Comparison of ENCODE assay signal across 16 cellular contexts in genomic region chr1:198643827-198644226, GRCh38. TPM values are rescaled to one million over a fixed set of nuclear protein-coding genes. Genes with fewer than 3 reads are reported as not detected.
A peak's percentile ranks its signal among the peaks of the same experiment; 100 is the strongest.
DNase-seq lines count a peak whose midpoint lies in the region; ATAC-seq and TF ChIP-seq lines count a peak whose summit lies in the region.
"Had no signal": no experiment of that assay in that cellular context is flagged by ENCODE, and none has a peak within 500 bp of the region (broad histone marks: within the 10 kb centered on the region; RNA-seq: fewer than 3 reads in every experiment).

No MANE protein-coding gene starts in this region.

- peaks cover 80% of the 10 kb centered on the region for H3K36me3 ChIP-seq in OCI-LY7 (ENCODE audit: insufficient read depth, low read length)
- peaks cover 3% of the 10 kb centered on the region for H3K36me3 ChIP-seq in effector memory CD4-positive, alpha-beta T cell (ENCODE audit: control insufficient read depth, insufficient read depth, low read length)
- H3K36me3 ChIP-seq: colonic mucosa, gastroesophageal sphincter, suprapubic skin had no signal

- peak; percentile 51 for ATAC-seq in stimulated activated naive CD8-positive, alpha-beta T cell treated with anti-CD3 and anti-CD28 coated beads, Interleukin-15, amount 100 ng/mL, for 72 hours
- ATAC-seq: gastroesophageal sphincter had no signal

- H3K27me3 Mint-ChIP-seq in activated naive CD4-positive, alpha-beta T cell treated with anti-CD3 and anti-CD28 coated beads for 36 hours (ENCODE audit: low read depth) = no peaks in the 10 kb centered on the region
- no peaks in the 10 kb centered on the region for H3K27me3 Mint-ChIP-seq in stimulated activated naive CD8-positive, alpha-beta T cell treated with anti-CD3 and anti-CD28 coated beads, Interleukin-15, amount 100 ng/mL, for 72 hours

- H4K20me1 ChIP-seq in OCI-LY7 (ENCODE audit: insufficient read depth, low read length) = no peaks in the 10 kb centered on the region

- peaks cover 79% of the 10 kb centered on the region for H3K36me3 Mint-ChIP-seq in activated naive CD4-positive, alpha-beta T cell treated with anti-CD3 and anti-CD28 coated beads for 36 hours (ENCODE audit: low read depth)

- peaks cover 36% of the 10 kb centered on the region for H3K9me3 ChIP-seq in OCI-LY7 (ENCODE audit: low read length)
- H3K9me3 ChIP-seq in effector memory CD4-positive, alpha-beta T cell (ENCODE audit: control insufficient read depth, low read length) = no peaks in the 10 kb centered on the region
- H3K9me3 ChIP-seq: colonic mucosa, gastroesophageal sphincter, suprapubic skin had no signal

- H3K9me3 Mint-ChIP-seq in activated naive CD4-positive, alpha-beta T cell treated with anti-CD3 and anti-CD28 coated beads for 36 hours = no peaks in the 10 kb centered on the region
- H3K9me3 Mint-ChIP-seq in stimulated activated naive CD8-positive, alpha-beta T cell treated with anti-CD3 and anti-CD28 coated beads, Interleukin-15, amount 100 ng/mL, for 72 hours = no peaks in the 10 kb centered on the region

- CTCF ChIA-PET in activated naive CD4-positive, alpha-beta T cell treated with anti-CD3 and anti-CD28 coated beads for 36 hours (lab: Charles Lee) = interaction anchor here (0.6 kb wide), 1 partner anchor 24 kb away, joined by 3 read pairs; no protein-coding TSS in a partner anchor
- CTCF ChIA-PET in OCI-LY7 (lab: Charles Lee; ENCODE audit: unreplicated experiment) = no interaction called here

- H3K9me2 ChIP-seq in OCI-LY7 (ENCODE audit: insufficient read depth, low read length) = no peaks in the 10 kb centered on the region

- intact Hi-C loops in activated naive CD4-positive, alpha-beta T cell treated with anti-CD3 and anti-CD28 coated beads for 36 hours (cut with micrococcal nuclease) = no loop called here
- intact Hi-C loops in OCI-LY7 (cut with micrococcal nuclease; ENCODE audit: unreplicated experiment) = no loop called here

- H3K4me1 ChIP-seq in OCI-LY7 (ENCODE audit: insufficient read depth, low read length, poor library complexity, severe bottlenecking) = peaks cover 65% of the 10 kb centered on the region
- peaks cover 10% of the 10 kb centered on the region for H3K4me1 ChIP-seq in effector memory CD4-positive, alpha-beta T cell (ENCODE audit: control insufficient read depth, insufficient read depth, low read length, poor library complexity, severe bottlenecking)
- H3K4me1 ChIP-seq: colonic mucosa, gastroesophageal sphincter, suprapubic skin had no signal

- POLR2A ChIA-PET in OCI-LY7 (lab: Charles Lee) = interaction anchor here (0.6 to 3.4 kb wide), 5 partner anchors 20 to 49 kb away, joined by 3 to 28 read pairs (median 4); no protein-coding TSS in a partner anchor

- H3K4me3 ChIP-seq in OCI-LY7 (ENCODE audit: low read depth, low read length, poor library complexity, severe bottlenecking) = peak overlapping the region; percentile 87
- peak overlapping the region; percentile 73 for H3K4me3 ChIP-seq in effector memory CD4-positive, alpha-beta T cell (ENCODE audit: insufficient read depth, low read depth, low read length, poor library complexity, severe bottlenecking)
- H3K4me3 ChIP-seq: colonic mucosa, gastroesophageal sphincter, lung, suprapubic skin had no signal

- peak overlapping the region; percentile 100 for H3K27ac Mint-ChIP-seq in activated naive CD4-positive, alpha-beta T cell treated with anti-CD3 and anti-CD28 coated beads for 36 hours
- H3K27ac Mint-ChIP-seq in stimulated activated naive CD8-positive, alpha-beta T cell treated with anti-CD3 and anti-CD28 coated beads, Interleukin-15, amount 100 ng/mL, for 72 hours = peak overlapping the region; percentile 99

- H3K27me3 ChIP-seq in effector memory CD4-positive, alpha-beta T cell (replicated peaks; ENCODE audit: control insufficient read depth, insufficient read depth, low read length, poor library complexity, severe bottlenecking) = no peaks in the 10 kb centered on the region
- H3K27me3 ChIP-seq: colonic mucosa, gastroesophageal sphincter, suprapubic skin had no signal

- no peak overlapping the region for H2AFZ ChIP-seq in OCI-LY7 (ENCODE audit: low read length)

- no peak for TF ChIP-seq CTCF in OCI-LY7 (conservative IDR thresholded peaks at IDR 0.05; ENCODE audit: low read length)

- H3K27ac ChIP-seq in OCI-LY7 (ENCODE audit: low read depth, low read length, poor library complexity, severe bottlenecking) = peak overlapping the region; percentile 96
- peak overlapping the region; percentile 89 for H3K27ac ChIP-seq in effector memory CD4-positive, alpha-beta T cell (ENCODE audit: insufficient read depth, low read length, poor library complexity, severe bottlenecking)
- H3K27ac ChIP-seq: colonic mucosa, gastroesophageal sphincter, suprapubic skin had no signal

- BruUV-seq in OCI-LY7 (replicated peaks; lab: Mats Ljungman, UMichigan) = no TSS peak

- H3K4me1 Mint-ChIP-seq in activated naive CD4-positive, alpha-beta T cell treated with anti-CD3 and anti-CD28 coated beads for 36 hours (ENCODE audit: low read depth) = peaks cover 40% of the 10 kb centered on the region
- H3K4me1 Mint-ChIP-seq in stimulated activated naive CD8-positive, alpha-beta T cell treated with anti-CD3 and anti-CD28 coated beads, Interleukin-15, amount 100 ng/mL, for 72 hours = peaks cover 29% of the 10 kb centered on the region

- H3K4me3 Mint-ChIP-seq in activated naive CD4-positive, alpha-beta T cell treated with anti-CD3 and anti-CD28 coated beads for 36 hours = peak overlapping the region; percentile 92
- H3K4me3 Mint-ChIP-seq in stimulated activated naive CD8-positive, alpha-beta T cell treated with anti-CD3 and anti-CD28 coated beads, Interleukin-15, amount 100 ng/mL, for 72 hours = peak overlapping the region; percentile 90 to 94

- DNase-seq in activated naive CD4-positive, alpha-beta T cell treated with anti-CD3 and anti-CD28 coated beads for 36 hours = no peak
- no peak for DNase-seq in activated naive CD4-positive, alpha-beta T cell (lab: John Stamatoyannopoulos, UW)
- DNase-seq in OCI-LY7 (ENCODE audit: low spot score) (no peak), T-helper 9 cell (no peak), NCI-H146 (lab: John Stamatoyannopoulos, UW) (no peak), activated gamma-delta T cell treated with Interleukin-2 at 50 U/mL for 16 hours (no peak)
- DNase-seq in effector memory CD4-positive, alpha-beta T cell = no peak
- DNase-seq in stimulated activated naive CD8-positive, alpha-beta T cell treated with anti-CD3 and anti-CD28 coated beads, Interleukin-15, amount 100 ng/mL, for 72 hours = no peak
- DNase-seq: colonic mucosa, DMS 273 treated with DMSO at 0.1 percent for 48 hours, NCI-H1930 had no signal

- peaks cover 100% of the 10 kb centered on the region for H3K79me2 ChIP-seq in OCI-LY7 (ENCODE audit: insufficient read depth, low read depth, low read length)

- H3K4me2 ChIP-seq in OCI-LY7 (ENCODE audit: low read length) = peak overlapping the region; percentile 96

RNA-seq across cellular contexts. Expression of gene PTPRC, which starts 5.0 kb away (rescaled TPM):
- 100 to 1,000 TPM; 689 to 714 TPM for total RNA-seq in activated naive CD4-positive, alpha-beta T cell treated with anti-CD3 and anti-CD28 coated beads for 36 hours
- 161 and 177 TPM in 2 replicates for total RNA-seq in OCI-LY7 (2014; rRNA removed; shearing (Covaris generic))
- 241 and 264 TPM in 2 replicates for total RNA-seq in OCI-LY7 (2022)
- total RNA-seq: NCI-H460, renal cortical epithelial cell had no signal
